8 cellular contexts compared by ENCODE assay signal in genomic region chr1:51329443-51330325, GRCh38. TPM values are rescaled to one million over a fixed set of nuclear protein-coding genes. Genes with fewer than 3 reads are reported as not detected.
DNase-seq lines count a peak whose midpoint lies in the region; ATAC-seq and TF ChIP-seq lines count a peak whose summit lies in the region.

No MANE protein-coding gene starts in this region.

- H3K27me3 ChIP-seq in ACC112 (ENCODE audit: insufficient read depth, low read length), result peaks cover 6% of the 10 kb centered on the region; the same call in 1 of the 2 replicates
- no peaks in the 10 kb centered on the region for H3K27me3 ChIP-seq in MM.1S (replicated peaks; ENCODE audit: insufficient read depth, low read length)
- H3K27me3 ChIP-seq in lung (ENCODE audit: control insufficient read depth, insufficient read depth), result no peaks in the 10 kb centered on the region

- H3K79me2 ChIP-seq in ACC112 (ENCODE audit: control insufficient read depth, insufficient read depth, low read length, unreplicated experiment) (no peaks in the 10 kb centered on the region), MM.1S (ENCODE audit: low read length) (no peaks in the 10 kb centered on the region)

- in situ Hi-C loops in T47D (cut with HindIII; ENCODE audit: low pct_unique_long_range_greater_than_20kb, low sequenced_read_pairs), result no loop called here

- H3K9me2 ChIP-seq in MM.1S (replicated peaks; ENCODE audit: insufficient read depth, low read length), result no peaks in the 10 kb centered on the region

- ATAC-seq in lung (ENCODE audit: insufficient read depth, low FRiP score) (peak; percentile 67), HG03045 (IDR thresholded peaks at IDR 0.05; ENCODE audit: unreplicated experiment) (no peak)

- DNase-seq in MM.1S (no peak), T47D (ENCODE audit: low read depth in 1 of 2, low spot score in 1 of 2) (peak; percentile 82 to 98), lung (ENCODE audit: low spot score) (peak; percentile 78), NCI-H1930 (lab: John Stamatoyannopoulos, UW) (no peak)
- DNase-seq in stimulated activated CD4-positive, alpha-beta T cell treated with anti-CD3 and anti-CD28 coated beads, Interleukin-12 subunit alpha, Interleukin-12 subunit beta, amount 100 ng/mL, for 4 hours, result no peak
- no peak for DNase-seq in stimulated activated naive CD4-positive, alpha-beta T cell (lab: John Stamatoyannopoulos, UW)

- no peak overlapping the region for H3K9ac ChIP-seq in MM.1S (ENCODE audit: low read length)

- H3K4me3 ChIP-seq in ACC112 (ENCODE audit: low read depth, low read length) (peak overlapping the region; percentile 58; the same call in 1 of the 2 replicates), MM.1S (ENCODE audit: low read length) (no peak overlapping the region; the same call in 1 of the 2 replicates), lung (peak overlapping the region; percentile 33)

- peaks cover 18% of the 10 kb centered on the region for H3K4me1 ChIP-seq in ACC112 (ENCODE audit: control insufficient read depth, insufficient read depth, low read length, unreplicated experiment)
- peaks cover 10% of the 10 kb centered on the region for H3K4me1 ChIP-seq in MM.1S (ENCODE audit: low read length)
- peaks cover 0 to 12% of the 10 kb centered on the region in 2 donors for H3K4me1 ChIP-seq in lung (ENCODE audit: control insufficient read depth in 2 of 2, insufficient read depth in 2 of 2, low read length in 2 of 2)

- no peaks in the 10 kb centered on the region for H3F3A ChIP-seq in MM.1S (ENCODE audit: insufficient read depth, low read length)

- no peaks in the 10 kb centered on the region for H4K20me1 ChIP-seq in MM.1S (ENCODE audit: insufficient read depth, low read length)

- no peak overlapping the region for H2AFZ ChIP-seq in ACC112 (ENCODE audit: low read length, unreplicated experiment)
- no peak overlapping the region for H2AFZ ChIP-seq in MM.1S (ENCODE audit: low read length)

- TF ChIP-seq CTCF in MM.1S (IDR thresholded peaks at IDR 0.05; ENCODE audit: low read length) (no peak), lung (IDR thresholded peaks at IDR 0.05; ENCODE audit: control extremely low read depth, extremely low read depth) (no peak)

- WGBS in lung, 2 donors, result 34 to 51% methylated on average over 18 to 26 of the region's 26 CpGs

- peak overlapping the region; percentile 19; the same call in 1 of the 2 replicates for H3K4me2 ChIP-seq in MM.1S (ENCODE audit: low read depth, low read length)

- no peak overlapping the region for H3K27ac ChIP-seq in ACC112 (ENCODE audit: low read depth, low read length)
- no peak overlapping the region for H3K27ac ChIP-seq in MM.1S (ENCODE audit: low read length)
- H3K27ac ChIP-seq in lung (ENCODE audit: low read depth in 1 of 2, low read length in 1 of 2), result peak overlapping the region; percentile 47 to 85

- H3K36me3 ChIP-seq in ACC112 (ENCODE audit: insufficient read depth, low read length) (no peaks in the 10 kb centered on the region), MM.1S (replicated peaks; ENCODE audit: insufficient read depth, low read length) (no peaks in the 10 kb centered on the region), lung (ENCODE audit: control insufficient read depth in 2 of 2, insufficient read depth in 2 of 2, low read length in 2 of 2) (no peaks in the 10 kb centered on the region)

- H3K9me3 ChIP-seq in MM.1S (replicated peaks; ENCODE audit: insufficient read depth, low read length), result no peaks in the 10 kb centered on the region
- H3K9me3 ChIP-seq in lung (ENCODE audit: control insufficient read depth in 2 of 2, insufficient read depth in 1 of 2, low read length in 1 of 2), result no peaks in the 10 kb centered on the region

RNA-seq across cellular contexts. Expression of gene TTC39A, which starts 0.7 kb away (rescaled TPM):
- 10 to 100 TPM; 16.6 to 46.8 TPM for total RNA-seq in lung
- 10 to 100 TPM; 24.5 to 32.6 TPM for polyA plus RNA-seq in lung

Comparison
In these comparisons a context has a peak if more than half of its experiments do, and no peak if none do; other contexts are left out.
1. H3K27ac ChIP-seq: peak in lung (2 of 2); none in ACC112 (single experiment) and MM.1S (single experiment).
2. DNase-seq: peak in T47D (2 of 2) and lung (single experiment); none in MM.1S (single experiment), NCI-H1930 (0 of 2), stimulated activated CD4-positive, alpha-beta T cell treated with anti-CD3 and anti-CD28 coated beads, Interleukin-12 subunit alpha, Interleukin-12 subunit beta, amount 100 ng/mL, for 4 hours (single experiment) and stimulated activated naive CD4-positive, alpha-beta T cell (0 of 6).